26 cellular contexts compared by ENCODE assay signal in the genomic region with DNA sequence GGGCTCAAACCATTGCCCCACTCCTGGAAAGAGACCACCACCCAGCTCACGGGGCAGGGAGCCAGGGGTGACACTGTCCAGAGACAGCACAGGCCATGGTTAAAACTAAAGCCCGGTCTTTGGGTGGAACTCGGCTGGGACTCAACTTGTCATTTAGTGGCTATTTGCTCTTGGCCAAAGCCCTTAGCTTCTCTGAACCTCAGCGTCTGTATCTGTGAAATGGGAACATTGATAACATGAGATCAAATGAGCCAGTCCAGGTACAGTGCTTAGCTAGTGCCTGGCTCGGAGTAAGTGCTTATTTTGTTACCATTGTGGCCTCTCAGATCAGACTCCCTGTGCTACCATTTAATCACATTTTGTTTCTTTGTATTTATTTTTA. TPM values are rescaled to one million over a fixed set of nuclear protein-coding genes. Genes with fewer than 3 reads are reported as not detected.
"Had no signal": no experiment of that assay in that cellular context is flagged by ENCODE, and none has a peak within 500 bp of the region (broad histone marks: within the 10 kb centered on the region; RNA-seq: fewer than 3 reads in every experiment).

No MANE protein-coding gene starts in this region.

- H3K4me3 Mint-ChIP-seq: activated CD8-positive, alpha-beta T cell treated with anti-CD3 and anti-CD28 coated beads, Interleukin-2, amount 10 ng/mL, durations not matched to agents 7 days and 5 days; activated naive CD8-positive, alpha-beta T cell treated with anti-CD3 and anti-CD28 coated beads, Interleukin-2, amount 50 U/mL, for 24 hours; central memory CD8-positive, alpha-beta T cell; T-helper 1 cell treated with Interleukin-12 subunit alpha and Interleukin-12 subunit beta and Interleukin-4 antibody, amounts not matched to agents 30 μg/mL and 1 μg/mL, for 36 hours had no signal

- H3K27me3 ChIP-seq: body of pancreas had no signal

- H3K4me3 ChIP-seq: ascending aorta, body of pancreas, SJSA1 had no signal

- ATAC-seq: body of pancreas, PC-3, SK-N-SH treated with all-trans-retinoic acid at 6 μM for 48 hours had no signal

- H3K9me3 Mint-ChIP-seq: activated naive CD8-positive, alpha-beta T cell treated with anti-CD3 and anti-CD28 coated beads, Interleukin-2, amount 50 U/mL, for 24 hours; central memory CD8-positive, alpha-beta T cell had no signal

- H3K36me3 ChIP-seq: ascending aorta, SJSA1 had no signal

- H3K27ac Mint-ChIP-seq: activated naive CD8-positive, alpha-beta T cell treated with anti-CD3 and anti-CD28 coated beads, Interleukin-2, amount 50 U/mL, for 24 hours; T-helper 1 cell treated with Interleukin-12 subunit alpha and Interleukin-12 subunit beta and Interleukin-4 antibody, amounts not matched to agents 30 μg/mL and 1 μg/mL, for 36 hours had no signal

- DNase-seq: activated CD4-positive, alpha-beta T cell treated with anti-CD3 and anti-CD28 coated beads for 48 hours; activated CD4-positive, alpha-beta T cell treated with anti-CD3 and anti-CD28 coated beads, Interleukin-2, amount 50 U/mL, for 4 hours; activated CD4-positive, CD25-positive, alpha-beta regulatory T cell treated with anti-CD3 and anti-CD28 coated beads, Interleukin-2, amount 50 U/mL, for 72 hours; activated CD8-positive, alpha-beta memory T cell treated with anti-CD3 and anti-CD28 coated beads, Interleukin-2, amount 50 U/mL, for 48 hours; activated naive CD4-positive, alpha-beta T cell treated with anti-CD3 and anti-CD28 coated beads, Interleukin-2, amount 50 U/mL, for 16 hours; activated naive CD8-positive, alpha-beta T cell treated with anti-CD3 and anti-CD28 coated beads, Interleukin-2, amount 50 U/mL, for 24 hours; activated T-cell treated with anti-CD3 and anti-CD28 coated beads, Interleukin-2, amount 50 U/mL, for 1 hour; amniotic stem cell; body of pancreas; NCI-H1048; NCI-H146; NCI-H1930; NCI-H2107; NCI-H2171 treated with DMSO at 0.1 percent for 48 hours; NCI-H226; NCI-H526; NK-92 treated with Interleukin-12 subunit alpha and Interleukin-12 subunit beta, amount 100 ng/mL, for 24 hours; PC-3; SHP77 had no signal

- H3K4me1 ChIP-seq: ascending aorta, SJSA1 had no signal

- H3K9me3 ChIP-seq: ascending aorta, body of pancreas, SJSA1 had no signal

- H3K4me2 ChIP-seq: KMS-11 had no signal

- H3K9ac ChIP-seq: KMS-11 had no signal

- H3K4me1 Mint-ChIP-seq: central memory CD8-positive, alpha-beta T cell had no signal

- H3K27ac ChIP-seq: ascending aorta, body of pancreas, KMS-11, SJSA1 had no signal

RNA-seq across cellular contexts. Expression of gene RTN4RL1, which starts 48.5 kb away (rescaled TPM):
- total RNA-seq: SJSA1 had no signal
